31 cellular contexts compared by ENCODE assay signal in the genomic region with DNA sequence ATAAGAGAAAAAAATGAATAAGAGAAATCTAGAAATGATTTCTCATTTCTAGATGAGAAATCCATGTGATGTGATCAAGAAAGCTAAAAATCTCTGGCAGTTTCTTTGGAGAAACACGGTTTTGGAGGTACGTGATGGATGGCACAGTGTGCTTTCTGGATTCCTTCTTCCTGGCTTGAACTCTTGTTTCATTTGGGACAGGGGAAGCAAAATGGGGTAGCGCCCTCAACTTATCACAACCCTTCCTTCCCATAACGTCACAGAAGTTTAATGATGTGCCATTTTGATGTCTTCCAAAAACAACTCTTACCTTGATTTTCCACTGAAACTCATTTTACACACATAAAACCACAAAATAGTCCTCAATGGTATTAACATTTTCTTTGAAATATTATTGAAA.
"Had no signal": no experiment of that assay in that cellular context is flagged by ENCODE, and none has a peak within 500 bp of the region (broad histone marks: within the 10 kb centered on the region; RNA-seq: fewer than 3 reads in every experiment).

No MANE protein-coding gene starts in this region.

- H3K27ac ChIP-seq: adrenal gland, ascending aorta, body of pancreas, brain microvascular endothelial cell, breast epithelium had no signal

- DNase-seq: activated effector memory CD4-positive, alpha-beta T cell treated with anti-CD3 and anti-CD28 coated beads, Interleukin-2, amount 50 U/mL, for 16 hours; activated effector memory CD4-positive, alpha-beta T cell treated with Interleukin-2 at 50 U/mL for 16 hours; activated gamma-delta T cell; activated gamma-delta T cell treated with Interleukin-2 at 50 U/mL for 16 hours; activated naive CD4-positive, alpha-beta T cell; activated naive CD4-positive, alpha-beta T cell treated with anti-CD3 and anti-CD28 coated beads for 36 hours; activated naive CD4-positive, alpha-beta T cell treated with anti-CD3 and anti-CD28 coated beads, Interleukin-2, amount 10 ng/mL, durations not matched to agents 7 days and 5 days; activated naive CD4-positive, alpha-beta T cell treated with anti-CD3 and anti-CD28 coated beads, Interleukin-2, amount 50 U/mL, for 16 hours; activated naive CD4-positive, alpha-beta T cell treated with Interleukin-2 at 50 U/mL for 16 hours; activated naive CD8-positive, alpha-beta T cell treated with anti-CD3 and anti-CD28 coated beads for 36 hours; activated naive CD8-positive, alpha-beta T cell treated with anti-CD3 and anti-CD28 coated beads, Interleukin-2, amount 10 ng/mL, durations not matched to agents 7 days and 5 days; activated naive CD8-positive, alpha-beta T cell treated with anti-CD3 and anti-CD28 coated beads, Interleukin-2, amount 50 U/mL, for 24 hours; activated T-cell treated with anti-CD3 and anti-CD28 coated beads, Interleukin-2, amount 50 U/mL, for 24 hours; activated T-cell treated with anti-CD3 and anti-CD28 coated beads, Interleukin-2, amount 50 U/mL, for 4 hours; activated T-cell treated with anti-CD3 and anti-CD28 coated beads, Interleukin-2, amount 50 U/mL, for 48 hours; activated T-cell treated with anti-CD3 and anti-CD28 coated beads, Interleukin-2, amount 50 U/mL, for 72 hours; adrenal gland; amniotic stem cell; amygdala; anterior cingulate cortex; aorta; body of pancreas; brain microvascular endothelial cell; caudate nucleus; central memory CD4-positive, alpha-beta T cell; cerebellar nuclear complex had no signal

- H3K36me3 ChIP-seq: adrenal gland, ascending aorta, brain microvascular endothelial cell, breast epithelium, cardiac muscle cell had no signal

- H3K27me3 ChIP-seq: adrenal gland, ascending aorta, body of pancreas, brain microvascular endothelial cell, breast epithelium, cardiac muscle cell had no signal

- ATAC-seq: activated naive CD4-positive, alpha-beta T cell treated with anti-CD3 and anti-CD28 coated beads, Interleukin-2, amount 50 U/mL, for 72 hours; activated naive CD8-positive, alpha-beta T cell treated with anti-CD3 and anti-CD28 coated beads, Interleukin-2, amount 50 U/mL, for 24 hours; activated T-cell treated with anti-CD3 and anti-CD28 coated beads, Interleukin-2, amount 50 U/mL, for 4 hours; activated T-cell treated with anti-CD3 and anti-CD28 coated beads, Interleukin-2, amount 50 U/mL, for 72 hours; activated T-helper 17 cell treated with anti-CD3 and anti-CD28 coated beads, Interleukin-2, amount 50 U/mL, for 72 hours; body of pancreas had no signal

- H3K4me3 ChIP-seq: adrenal gland, ascending aorta, body of pancreas, breast epithelium, cardiac muscle cell had no signal

- H3K4me1 ChIP-seq: adrenal gland, body of pancreas, breast epithelium had no signal

- H3K9me3 ChIP-seq: adrenal gland, ascending aorta, body of pancreas, breast epithelium had no signal
